In the genomic region with DNA sequence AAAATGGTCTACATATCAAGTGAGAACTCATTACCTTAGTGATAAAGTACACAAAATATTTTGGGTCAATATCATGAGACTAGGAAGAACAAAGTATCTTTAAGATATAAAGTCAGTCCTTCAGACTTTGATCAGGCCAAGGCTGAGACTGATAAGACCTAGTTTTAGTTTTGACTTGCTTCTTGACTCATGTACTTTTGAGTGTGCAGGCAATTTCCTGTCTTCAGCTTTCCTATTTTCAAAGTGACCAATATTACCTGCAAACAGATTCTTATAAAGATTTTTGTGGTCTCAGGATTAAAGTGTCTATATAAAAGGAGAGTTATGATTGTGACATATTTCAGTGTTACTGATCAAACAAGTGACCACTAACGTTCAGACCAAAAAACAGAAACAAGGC, we compare ENCODE assay signal across 18 cellular contexts. TPM values are rescaled to one million over a fixed set of nuclear protein-coding genes. Genes with fewer than 3 reads are reported as not detected.
DNase-seq lines count a peak whose midpoint lies in the region; ATAC-seq and TF ChIP-seq lines count a peak whose summit lies in the region.
"Had no signal": no experiment of that assay in that cellular context is flagged by ENCODE, and none has a peak within 500 bp of the region (broad histone marks: within the 10 kb centered on the region; RNA-seq: fewer than 3 reads in every experiment).

No MANE protein-coding gene starts in this region.

- DNase-seq in activated T-cell treated with anti-CD3 and anti-CD28 coated beads, Interleukin-2, amount 50 U/mL, for 72 hours, result no peak
- no peak for DNase-seq in activated T-cell treated with anti-CD3 and anti-CD28 coated beads, Interleukin-2, amount 50 U/mL, for 48 hours
- no peak for DNase-seq in activated CD8-positive, alpha-beta T cell treated with anti-CD3 and anti-CD28 coated beads, Interleukin-2, amount 10 ng/mL, durations not matched to agents 7 days and 5 days
- DNase-seq in stimulated activated effector memory CD8-positive, alpha-beta T cell treated with anti-CD3 and anti-CD28 coated beads, Interleukin-12 subunit alpha, Interleukin-12 subunit beta, amount 100 ng/mL, for 72 hours (ENCODE audit: low spot score in 2 of 2), result no peak
- DNase-seq in right atrium auricular region (ENCODE audit: low spot score) (no peak), NK-92 (lab: John Stamatoyannopoulos, UW; ENCODE audit: unreplicated experiment) (no peak), H4 (ENCODE audit: low spot score) (no peak)
- DNase-seq: amygdala; Calu3; HFFc6; NCI-H1930; NCI-H510A treated with DMSO at 0.1 percent for 48 hours; sigmoid colon; stimulated activated CD4-positive, alpha-beta T cell treated with anti-CD3 and anti-CD28 coated beads, Interleukin-4, amount 100 ng/mL, for 4 hours; upper lobe of left lung had no signal

- ATAC-seq in activated T-cell treated with anti-CD3 and anti-CD28 coated beads, Interleukin-2, amount 50 U/mL, for 72 hours (replicated peaks in 1 of 2), result peak; percentile 43 to 50
- ATAC-seq in GM21786 (IDR thresholded peaks at IDR 0.05; ENCODE audit: unreplicated experiment), result peak; percentile 38
- ATAC-seq in activated CD8-positive, alpha-beta T cell treated with anti-CD3 and anti-CD28 coated beads, Interleukin-2, amount 10 ng/mL, durations not matched to agents 7 days and 5 days, result peak; percentile 46
- peak; percentile 49 for ATAC-seq in stimulated activated effector memory CD8-positive, alpha-beta T cell treated with anti-CD3 and anti-CD28 coated beads, Interleukin-12 subunit alpha, Interleukin-12 subunit beta, amount 100 ng/mL, for 72 hours
- ATAC-seq: gastroesophageal sphincter, Panc1 had no signal

- TF ChIP-seq CTCF in right atrium auricular region (IDR thresholded peaks at IDR 0.05), result no peak

- peak overlapping the region; percentile 90 for H3K27ac Mint-ChIP-seq in activated T-cell treated with anti-CD3 and anti-CD28 coated beads, Interleukin-2, amount 50 U/mL, for 72 hours
- no peak overlapping the region for H3K27ac Mint-ChIP-seq in activated CD8-positive, alpha-beta T cell treated with anti-CD3 and anti-CD28 coated beads, Interleukin-2, amount 10 ng/mL, durations not matched to agents 7 days and 5 days
- peak overlapping the region; percentile 92 for H3K27ac Mint-ChIP-seq in stimulated activated effector memory CD8-positive, alpha-beta T cell treated with anti-CD3 and anti-CD28 coated beads, Interleukin-12 subunit alpha, Interleukin-12 subunit beta, amount 100 ng/mL, for 72 hours
- H3K27ac Mint-ChIP-seq: HFFc6 had no signal

- no peaks in the 10 kb centered on the region for H3K27me3 Mint-ChIP-seq in activated T-cell treated with anti-CD3 and anti-CD28 coated beads, Interleukin-2, amount 50 U/mL, for 72 hours (ENCODE audit: low read depth)
- H3K27me3 Mint-ChIP-seq in activated CD8-positive, alpha-beta T cell treated with anti-CD3 and anti-CD28 coated beads, Interleukin-2, amount 10 ng/mL, durations not matched to agents 7 days and 5 days (ENCODE audit: low read depth), result no peaks in the 10 kb centered on the region

- no peak overlapping the region for H3K27ac ChIP-seq in right atrium auricular region
- H3K27ac ChIP-seq: gastroesophageal sphincter, sigmoid colon, upper lobe of left lung had no signal

- H3K36me3 ChIP-seq in right atrium auricular region, result no peaks in the 10 kb centered on the region
- H3K36me3 ChIP-seq: gastroesophageal sphincter, sigmoid colon, upper lobe of left lung had no signal

- no peaks in the 10 kb centered on the region for H3K4me1 ChIP-seq in right atrium auricular region
- H3K4me1 ChIP-seq: gastroesophageal sphincter, sigmoid colon had no signal

- no peaks in the 10 kb centered on the region for H3K27me3 ChIP-seq in right atrium auricular region
- H3K27me3 ChIP-seq: gastroesophageal sphincter, sigmoid colon, upper lobe of left lung had no signal

- peaks cover 48% of the 10 kb centered on the region for H3K4me1 Mint-ChIP-seq in activated T-cell treated with anti-CD3 and anti-CD28 coated beads, Interleukin-2, amount 50 U/mL, for 72 hours (ENCODE audit: low read depth)
- peaks cover 31% of the 10 kb centered on the region for H3K4me1 Mint-ChIP-seq in activated CD8-positive, alpha-beta T cell treated with anti-CD3 and anti-CD28 coated beads, Interleukin-2, amount 10 ng/mL, durations not matched to agents 7 days and 5 days (ENCODE audit: low read depth)
- peaks cover 44% of the 10 kb centered on the region for H3K4me1 Mint-ChIP-seq in stimulated activated effector memory CD8-positive, alpha-beta T cell treated with anti-CD3 and anti-CD28 coated beads, Interleukin-12 subunit alpha, Interleukin-12 subunit beta, amount 100 ng/mL, for 72 hours

- no peaks in the 10 kb centered on the region for H3K9me3 ChIP-seq in right atrium auricular region
- H3K9me3 ChIP-seq: gastroesophageal sphincter, sigmoid colon, upper lobe of left lung had no signal

- POLR2A ChIA-PET in activated CD8-positive, alpha-beta T cell treated with anti-CD3 and anti-CD28 coated beads, Interleukin-2, amount 10 ng/mL, durations not matched to agents 7 days and 5 days (lab: Charles Lee), result interaction anchor here (0.8 kb wide), 1 partner anchor 37 kb away, joined by 11 read pairs; no protein-coding TSS in a partner anchor

- no peak overlapping the region for H3K4me3 ChIP-seq in right atrium auricular region
- H3K4me3 ChIP-seq: gastroesophageal sphincter, sigmoid colon, upper lobe of left lung had no signal

- H3K4me3 Mint-ChIP-seq in activated T-cell treated with anti-CD3 and anti-CD28 coated beads, Interleukin-2, amount 50 U/mL, for 72 hours, result peak overlapping the region; percentile 43 to 81
- H3K4me3 Mint-ChIP-seq in activated CD8-positive, alpha-beta T cell treated with anti-CD3 and anti-CD28 coated beads, Interleukin-2, amount 10 ng/mL, durations not matched to agents 7 days and 5 days, result no peak overlapping the region
- peak overlapping the region; percentile 58 for H3K4me3 Mint-ChIP-seq in stimulated activated effector memory CD8-positive, alpha-beta T cell treated with anti-CD3 and anti-CD28 coated beads, Interleukin-12 subunit alpha, Interleukin-12 subunit beta, amount 100 ng/mL, for 72 hours
- H3K4me3 Mint-ChIP-seq: HFFc6 had no signal

- CTCF ChIA-PET in activated CD8-positive, alpha-beta T cell treated with anti-CD3 and anti-CD28 coated beads, Interleukin-2, amount 10 ng/mL, durations not matched to agents 7 days and 5 days (lab: Charles Lee), result no interaction called here

- H3K9me3 Mint-ChIP-seq in activated T-cell treated with anti-CD3 and anti-CD28 coated beads, Interleukin-2, amount 50 U/mL, for 72 hours, result peaks cover 3 to 6% of the 10 kb centered on the region in 2 donors
- H3K9me3 Mint-ChIP-seq in activated CD8-positive, alpha-beta T cell treated with anti-CD3 and anti-CD28 coated beads, Interleukin-2, amount 10 ng/mL, durations not matched to agents 7 days and 5 days (ENCODE audit: insufficient read depth), result no peaks in the 10 kb centered on the region
- H3K9me3 Mint-ChIP-seq in stimulated activated effector memory CD8-positive, alpha-beta T cell treated with anti-CD3 and anti-CD28 coated beads, Interleukin-12 subunit alpha, Interleukin-12 subunit beta, amount 100 ng/mL, for 72 hours, result no peaks in the 10 kb centered on the region
- H3K9me3 Mint-ChIP-seq: HFFc6 had no signal

- H3K36me3 Mint-ChIP-seq in activated T-cell treated with anti-CD3 and anti-CD28 coated beads, Interleukin-2, amount 50 U/mL, for 72 hours (ENCODE audit: insufficient read depth in 2 of 2), result peaks cover 2% of the 10 kb centered on the region in 2 donors
- H3K36me3 Mint-ChIP-seq in activated CD8-positive, alpha-beta T cell treated with anti-CD3 and anti-CD28 coated beads, Interleukin-2, amount 10 ng/mL, durations not matched to agents 7 days and 5 days (ENCODE audit: low read depth), result peaks cover 2% of the 10 kb centered on the region
- peaks cover 11% of the 10 kb centered on the region for H3K36me3 Mint-ChIP-seq in stimulated activated effector memory CD8-positive, alpha-beta T cell treated with anti-CD3 and anti-CD28 coated beads, Interleukin-12 subunit alpha, Interleukin-12 subunit beta, amount 100 ng/mL, for 72 hours

RNA-seq across cellular contexts. Expression of a gene that starts 35.9 kb away (rescaled TPM):
- 10 to 100 TPM; 64.5 to 71.0 TPM for total RNA-seq in activated T-cell treated with anti-CD3 and anti-CD28 coated beads, Interleukin-2, amount 50 U/mL, for 72 hours
- total RNA-seq in activated CD8-positive, alpha-beta T cell treated with anti-CD3 and anti-CD28 coated beads, Interleukin-2, amount 10 ng/mL, durations not matched to agents 7 days and 5 days, result 10 to 100 TPM; 42.1 to 45.2 TPM
- 10 to 100 TPM; 27.2 to 29.4 TPM for total RNA-seq in right atrium auricular region
- 10.1 and 10.7 TPM in 2 replicates for total RNA-seq in H4 (2014; rRNA removed; shearing (Covaris generic))
